8 cellular contexts compared by ENCODE assay signal in the genomic region with DNA sequence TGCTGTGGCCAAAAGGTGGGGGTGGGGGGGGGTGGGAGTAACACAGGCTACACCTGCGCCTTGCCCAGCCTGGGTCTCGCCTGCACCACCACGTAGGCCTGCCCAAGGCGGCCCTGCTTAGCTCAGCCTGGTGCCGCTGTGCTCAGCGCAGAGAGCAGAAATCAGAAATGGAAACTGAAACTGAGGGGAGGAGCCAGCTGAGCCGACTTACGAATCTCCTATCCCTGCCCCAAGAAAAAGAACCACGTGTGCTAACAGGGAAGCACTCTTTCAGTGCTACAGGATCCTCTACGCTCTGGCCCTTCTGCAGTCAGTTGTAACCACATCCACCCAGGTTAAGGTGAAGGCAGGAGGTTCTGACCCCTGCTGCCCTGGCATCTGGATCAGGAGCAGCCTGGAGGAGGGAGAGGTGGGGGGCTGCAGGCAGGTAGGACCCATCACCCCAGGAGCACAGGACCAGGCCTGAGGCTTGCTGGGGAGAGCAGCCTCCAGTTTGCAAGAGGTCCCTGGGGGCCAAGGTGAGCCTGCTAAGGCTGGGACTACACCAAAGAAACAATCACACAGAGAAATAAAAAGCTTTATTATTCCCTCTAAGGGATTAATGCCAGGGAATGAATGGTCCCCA. TPM values are rescaled to one million over a fixed set of nuclear protein-coding genes. Genes with fewer than 3 reads are reported as not detected.
A peak's percentile ranks its signal among the peaks of the same experiment; 100 is the strongest.
DNase-seq lines count a peak whose midpoint lies in the region; ATAC-seq, FAIRE-seq and TF ChIP-seq lines count a peak whose summit lies in the region.

A gene (minus strand): TSS at position 163 of the 625 bp plus-strand sequence. CDS start 822 bp downstream, outside the sequence.

- peaks cover 30% of the 10 kb centered on the region for H3K4me1 ChIP-seq in effector memory CD4-positive, alpha-beta T cell (ENCODE audit: control insufficient read depth, insufficient read depth, low read length, poor library complexity, severe bottlenecking)
- H3K4me1 ChIP-seq in mucosa of rectum (ENCODE audit: control insufficient read depth in 2 of 2, insufficient read depth in 2 of 2, low read length in 2 of 2), result peaks cover 21% of the 10 kb centered on the region in 2 donors

- peaks cover 30% of the 10 kb centered on the region for H3K4me1 Mint-ChIP-seq in activated CD4-positive, alpha-beta memory T cell treated with anti-CD3 and anti-CD28 coated beads for 36 hours (ENCODE audit: low read depth)
- peaks cover 84% of the 10 kb centered on the region for H3K4me1 Mint-ChIP-seq in stimulated activated memory B cell treated with anti-CD40 and anti-IgM and Interleukin-4, amounts not matched to agents 10 μg/mL and 1 μg/mL and 100 μg/mL, for 72 hours

- H3K27me3 Mint-ChIP-seq in activated CD4-positive, alpha-beta memory T cell treated with anti-CD3 and anti-CD28 coated beads for 36 hours, result no peaks in the 10 kb centered on the region
- H3K27me3 Mint-ChIP-seq in stimulated activated memory B cell treated with anti-CD40 and anti-IgM and Interleukin-4, amounts not matched to agents 10 μg/mL and 1 μg/mL and 100 μg/mL, for 72 hours, result no peaks in the 10 kb centered on the region

- H3K36me3 Mint-ChIP-seq in activated CD4-positive, alpha-beta memory T cell treated with anti-CD3 and anti-CD28 coated beads for 36 hours, result peaks cover 26% of the 10 kb centered on the region
- H3K36me3 Mint-ChIP-seq in stimulated activated memory B cell treated with anti-CD40 and anti-IgM and Interleukin-4, amounts not matched to agents 10 μg/mL and 1 μg/mL and 100 μg/mL, for 72 hours, result peaks cover 23% of the 10 kb centered on the region

- no peaks in the 10 kb centered on the region for H3K27me3 ChIP-seq in effector memory CD4-positive, alpha-beta T cell (replicated peaks; ENCODE audit: control insufficient read depth, insufficient read depth, low read length, poor library complexity, severe bottlenecking)
- no peaks in the 10 kb centered on the region for H3K27me3 ChIP-seq in mucosa of rectum (ENCODE audit: control insufficient read depth in 2 of 2, insufficient read depth in 2 of 2, low read length in 2 of 2)

- TF ChIP-seq POLR2A in GM12892 (IDR thresholded peaks at IDR 0.05; ENCODE audit: low read depth, low read length), result peak; percentile 89

- H3K9me3 ChIP-seq in effector memory CD4-positive, alpha-beta T cell (ENCODE audit: control insufficient read depth, low read length), result no peaks in the 10 kb centered on the region
- H3K9me3 ChIP-seq in mucosa of rectum (ENCODE audit: control insufficient read depth in 2 of 2, low read length in 2 of 2), result no peaks in the 10 kb centered on the region

- H3K9ac ChIP-seq in mucosa of rectum (ENCODE audit: low read depth in 1 of 2, low read length in 2 of 2), result peak within 1 kb of the TSS; percentile 82 to 85

- H3K27ac Mint-ChIP-seq in activated CD4-positive, alpha-beta memory T cell treated with anti-CD3 and anti-CD28 coated beads for 36 hours, result peak within 1 kb of the TSS; percentile 96
- H3K27ac Mint-ChIP-seq in stimulated activated memory B cell treated with anti-CD40 and anti-IgM and Interleukin-4, amounts not matched to agents 10 μg/mL and 1 μg/mL and 100 μg/mL, for 72 hours, result peak within 1 kb of the TSS; percentile 90

- no peaks in the 10 kb centered on the region for H3K9me3 Mint-ChIP-seq in activated CD4-positive, alpha-beta memory T cell treated with anti-CD3 and anti-CD28 coated beads for 36 hours
- no peaks in the 10 kb centered on the region for H3K9me3 Mint-ChIP-seq in stimulated activated memory B cell treated with anti-CD40 and anti-IgM and Interleukin-4, amounts not matched to agents 10 μg/mL and 1 μg/mL and 100 μg/mL, for 72 hours

- peak; percentile 96 for DNase-seq in GM12892 (ENCODE audit: insufficient read length)
- DNase-seq in NCI-H2196 (lab: John Stamatoyannopoulos, UW; ENCODE audit: unreplicated experiment), result peak; percentile 60
- DNase-seq in activated CD4-positive, alpha-beta memory T cell treated with anti-CD3 and anti-CD28 coated beads for 36 hours, result peak; percentile 89
- DNase-seq in effector memory CD4-positive, alpha-beta T cell, result peak; percentile 63 to 73 (median 67)
- DNase-seq in NCI-H446 treated with DMSO at 0.1 percent for 48 hours (lab: John Stamatoyannopoulos, UW), result no peak

- peak within 1 kb of the TSS; percentile 44 for H3K4me3 ChIP-seq in effector memory CD4-positive, alpha-beta T cell (ENCODE audit: insufficient read depth, low read depth, low read length, poor library complexity, severe bottlenecking)
- H3K4me3 ChIP-seq in mucosa of rectum (ENCODE audit: low read length in 2 of 2), result peak within 1 kb of the TSS; percentile 80 to 87

- intact Hi-C loops in activated CD4-positive, alpha-beta memory T cell treated with anti-CD3 and anti-CD28 coated beads for 36 hours (cut with micrococcal nuclease), result loop anchor here (2.0 to 5.0 kb wide), 2 partner anchors 45 to 94 kb away; no protein-coding TSS in a partner anchor

- CTCF ChIA-PET in activated CD4-positive, alpha-beta memory T cell treated with anti-CD3 and anti-CD28 coated beads for 36 hours (lab: Charles Lee), result interaction anchor here (1.0 to 15.6 kb wide), 6 partner anchors 11 to 150 kb away, joined by 5 to 211 read pairs (median 25); a partner anchor contains a TSS

- H3K4me3 Mint-ChIP-seq in activated CD4-positive, alpha-beta memory T cell treated with anti-CD3 and anti-CD28 coated beads for 36 hours, result peak within 1 kb of the TSS; percentile 78
- peak within 1 kb of the TSS; percentile 71 for H3K4me3 Mint-ChIP-seq in stimulated activated memory B cell treated with anti-CD40 and anti-IgM and Interleukin-4, amounts not matched to agents 10 μg/mL and 1 μg/mL and 100 μg/mL, for 72 hours

- H3K36me3 ChIP-seq in effector memory CD4-positive, alpha-beta T cell (ENCODE audit: control insufficient read depth, insufficient read depth, low read length), result peaks cover 8% of the 10 kb centered on the region
- H3K36me3 ChIP-seq in mucosa of rectum (ENCODE audit: control insufficient read depth in 2 of 2, insufficient read depth in 2 of 2, low read length in 2 of 2), result peaks cover 8 to 9% of the 10 kb centered on the region in 2 donors

- peak; percentile 53 for ATAC-seq in HG02763 (IDR thresholded peaks at IDR 0.05; ENCODE audit: unreplicated experiment)
- peak; percentile 86 for ATAC-seq in stimulated activated memory B cell treated with anti-CD40 and anti-IgM and Interleukin-4, amounts not matched to agents 10 μg/mL and 1 μg/mL and 100 μg/mL, for 72 hours

- peak within 1 kb of the TSS; percentile 82 for H3K27ac ChIP-seq in effector memory CD4-positive, alpha-beta T cell (ENCODE audit: insufficient read depth, low read length, poor library complexity, severe bottlenecking)
- peak within 1 kb of the TSS; percentile 94 to 95 for H3K27ac ChIP-seq in mucosa of rectum (ENCODE audit: low read depth in 2 of 2, low read length in 2 of 2)

- peak; percentile 99 for FAIRE-seq in GM12892 (lab: Jason Lieb, UNC)

- POLR2A ChIA-PET in activated CD4-positive, alpha-beta memory T cell treated with anti-CD3 and anti-CD28 coated beads for 36 hours (lab: Charles Lee), result interaction anchor here (0.6 to 4.8 kb wide), 13 partner anchors 8 to 182 kb away, joined by 3 to 21 read pairs (median 3); a partner anchor contains a TSS

RNA-seq across cellular contexts. Expression of the gene that starts here (rescaled TPM):
- polyA plus RNA-seq in GM12892 (2012; ENCODE audit: missing spikeins), result 23.2 TPM
- 10 to 100 TPM; 38.1 to 38.4 TPM for total RNA-seq in activated CD4-positive, alpha-beta memory T cell treated with anti-CD3 and anti-CD28 coated beads for 36 hours
